8 cellular contexts compared by ENCODE assay signal in the genomic region with DNA sequence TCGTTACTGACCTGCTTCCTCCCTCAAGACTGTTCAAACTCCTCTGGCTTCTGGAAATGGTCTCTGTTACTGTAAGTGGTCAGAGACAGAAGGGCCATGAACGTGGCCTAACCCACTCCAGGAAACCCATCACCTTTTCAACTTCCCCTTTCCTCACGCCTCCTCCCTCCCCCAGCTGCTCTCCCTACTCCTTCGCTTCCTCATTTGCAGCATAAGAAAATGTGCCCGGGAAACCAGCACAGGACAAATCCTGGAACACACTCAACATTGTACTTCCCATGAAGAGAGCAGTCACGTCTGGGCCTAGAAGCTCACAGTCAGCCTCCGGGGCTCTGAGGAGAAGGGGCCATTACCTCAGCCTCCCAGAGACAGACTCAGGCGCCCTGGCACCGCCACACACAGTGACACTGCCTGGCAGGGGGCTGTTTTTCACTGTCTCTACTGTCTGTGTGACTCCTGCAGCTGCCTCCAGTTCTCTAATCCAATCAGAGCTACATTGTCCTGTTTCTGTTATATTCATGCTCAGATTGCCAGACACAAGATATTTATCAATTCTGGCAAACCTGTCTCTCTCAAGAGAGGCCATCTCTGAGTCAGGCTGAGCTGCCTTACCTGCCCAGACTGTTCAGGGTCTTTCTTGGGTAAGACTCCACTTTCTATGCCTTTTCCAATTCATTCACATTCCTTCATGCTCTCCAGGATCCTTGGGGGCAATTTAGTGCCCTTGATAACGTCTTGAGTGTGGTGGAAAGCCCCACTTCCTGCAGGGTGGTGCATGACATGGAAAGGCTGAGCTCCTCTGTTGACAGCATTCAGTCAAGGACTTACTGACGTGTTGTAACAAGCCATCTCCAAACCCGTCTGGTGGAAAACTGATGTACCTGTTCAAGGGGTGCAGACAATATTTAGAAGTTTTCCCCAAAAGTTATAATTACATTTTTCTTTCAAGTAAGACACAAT.
A peak's percentile ranks its signal among the peaks of the same experiment; 100 is the strongest.
DNase-seq lines count a peak whose midpoint lies in the region; ATAC-seq, FAIRE-seq and TF ChIP-seq lines count a peak whose summit lies in the region.

No MANE protein-coding gene starts in this region.

- H3K27me3 Mint-ChIP-seq in mesothelial cell of epicardium (ENCODE audit: low read depth): no peaks in the 10 kb centered on the region

- ATAC-seq in HG03342 (IDR thresholded peaks at IDR 0.05; ENCODE audit: unreplicated experiment): peak; percentile 41

- H3K4me3 Mint-ChIP-seq in mesothelial cell of epicardium: no peak overlapping the region

- DNase-seq in C1 segment of cervical spinal cord (lab: John Stamatoyannopoulos, UW) (peak in 11 of 14 donors; percentile 15 to 70 (median 37)), bronchial epithelial cell (ENCODE audit: low read depth) (peak; percentile 66), mesothelial cell of epicardium (ENCODE audit: low spot score in 2 of 2, unreplicated experiment in 2 of 2) (no peak), AG20443 (ENCODE audit: low spot score) (no peak), DMS53 (lab: John Stamatoyannopoulos, UW) (no peak)
- DNase-seq in activated CD4-positive, CD25-positive, alpha-beta regulatory T cell (lab: John Stamatoyannopoulos, UW): no peak
- no peak for DNase-seq in stimulated activated CD4-positive, alpha-beta T cell treated with anti-CD3 and anti-CD28 coated beads, Interleukin-2, amount 100 ng/mL, for 24 hours

- no peak for TF ChIP-seq CTCF in bronchial epithelial cell (IDR thresholded peaks at IDR 0.05; ENCODE audit: insufficient read depth, low read length, severe bottlenecking)
- no peak for TF ChIP-seq CTCF in mesothelial cell of epicardium (IDR thresholded peaks at IDR 0.05; ENCODE audit: unreplicated experiment)

- H3K9me3 Mint-ChIP-seq in mesothelial cell of epicardium: no peaks in the 10 kb centered on the region

- no peak overlapping the region for H3K4me3 ChIP-seq in bronchial epithelial cell (ENCODE audit: low read depth, low read length)

- H3K4me1 Mint-ChIP-seq in mesothelial cell of epicardium: peaks cover 10% of the 10 kb centered on the region

- no peaks in the 10 kb centered on the region for H3K36me3 ChIP-seq in bronchial epithelial cell (ENCODE audit: control insufficient read depth, insufficient read depth, low read length)

- no peak for FAIRE-seq in bronchial epithelial cell (lab: Jason Lieb, UNC)

- H3K36me3 Mint-ChIP-seq in mesothelial cell of epicardium: no peaks in the 10 kb centered on the region

- H3K27ac Mint-ChIP-seq in mesothelial cell of epicardium: peak overlapping the region; percentile 4

- no peaks in the 10 kb centered on the region for H3K27me3 ChIP-seq in bronchial epithelial cell (ENCODE audit: control insufficient read depth, insufficient read depth, low read length)

Comparison
In these comparisons a context has a peak if more than half of its experiments do, and no peak if none do; other contexts are left out.
1. DNase-seq: peak in C1 segment of cervical spinal cord (11 of 14) and bronchial epithelial cell (single experiment); none in mesothelial cell of epicardium (0 of 2), activated CD4-positive, CD25-positive, alpha-beta regulatory T cell (0 of 4), AG20443 (single experiment), stimulated activated CD4-positive, alpha-beta T cell treated with anti-CD3 and anti-CD28 coated beads, Interleukin-2, amount 100 ng/mL, for 24 hours (0 of 2) and DMS53 (single experiment).